Comparison of ENCODE assay signal across 10 cellular contexts in the genomic region with DNA sequence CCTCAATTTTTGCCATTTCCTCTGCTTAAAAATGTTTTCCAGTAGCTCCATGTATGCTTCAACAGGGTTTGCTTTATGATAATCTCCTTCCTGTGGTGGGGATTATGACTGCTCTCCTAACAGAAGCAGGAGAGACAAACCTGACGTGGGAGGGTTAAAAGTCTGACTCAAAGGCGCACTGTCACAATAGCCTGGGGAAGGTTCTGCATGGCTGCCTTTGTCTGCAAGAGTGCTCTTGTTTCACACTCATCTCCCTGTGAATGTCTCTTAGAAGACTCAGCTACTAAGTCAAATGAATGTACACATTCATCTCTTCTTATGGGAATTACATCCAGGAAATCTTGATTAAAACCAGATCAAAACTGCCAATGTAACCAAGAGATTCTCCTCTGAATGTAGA.
A peak's percentile ranks its signal among the peaks of the same experiment; 100 is the strongest.
DNase-seq lines count a peak whose midpoint lies in the region; ATAC-seq, FAIRE-seq and TF ChIP-seq lines count a peak whose summit lies in the region.
"Had no signal": no experiment of that assay in that cellular context is flagged by ENCODE, and none has a peak within 500 bp of the region (broad histone marks: within the 10 kb centered on the region; RNA-seq: fewer than 3 reads in every experiment).

No MANE protein-coding gene starts in this region.

- ATAC-seq in HG02623 (IDR thresholded peaks at IDR 0.05; ENCODE audit: unreplicated experiment) (peak; percentile 61), left ventricle myocardium superior (no peak), HG03095 (IDR thresholded peaks at IDR 0.05; ENCODE audit: unreplicated experiment) (no peak)

- FAIRE-seq in RCC 7860 (lab: Jason Lieb, UNC): peak; percentile 94
- FAIRE-seq in GM19239 (lab: Jason Lieb, UNC): no peak

- H3K27ac Mint-ChIP-seq in mesothelial cell of epicardium: peak overlapping the region; percentile 68

- no peaks in the 10 kb centered on the region for H3K36me3 Mint-ChIP-seq in mesothelial cell of epicardium

- H3K27me3 Mint-ChIP-seq in mesothelial cell of epicardium (ENCODE audit: low read depth): no peaks in the 10 kb centered on the region

- intact Hi-C loops in left ventricle myocardium superior (cut with micrococcal nuclease): no loop called here

- H3K9me3 Mint-ChIP-seq in mesothelial cell of epicardium: peaks cover 10% of the 10 kb centered on the region

- no peak overlapping the region for H3K4me3 Mint-ChIP-seq in mesothelial cell of epicardium

- DNase-seq in NCI-H2029 treated with DMSO at 0.1 percent for 48 hours (lab: John Stamatoyannopoulos, UW) (peak; percentile 9), NCI-H2029 (lab: John Stamatoyannopoulos, UW) (no peak), RCC 7860 (ENCODE audit: low spot score) (peak; percentile 92), mesothelial cell of epicardium (ENCODE audit: low spot score in 2 of 2, unreplicated experiment in 2 of 2) (no peak), left ventricle myocardium superior (no peak), GM19239 (ENCODE audit: insufficient read length, low spot score) (no peak)
- DNase-seq: activated CD8-positive, alpha-beta memory T cell treated with anti-CD3 and anti-CD28 coated beads for 24 hours; NCI-H774 had no signal

- H3K4me1 Mint-ChIP-seq in mesothelial cell of epicardium: peaks cover 50% of the 10 kb centered on the region

- no peak for TF ChIP-seq CTCF in mesothelial cell of epicardium (IDR thresholded peaks at IDR 0.05; ENCODE audit: unreplicated experiment)

Comparison
In these comparisons a context has a peak if more than half of its experiments do, and no peak if none do; other contexts are left out.
1. DNase-seq: peak in NCI-H2029 treated with DMSO at 0.1 percent for 48 hours (single experiment) and RCC 7860 (single experiment); none in NCI-H2029 (single experiment), mesothelial cell of epicardium (0 of 2), left ventricle myocardium superior (single experiment) and GM19239 (single experiment).